In the genomic region with DNA sequence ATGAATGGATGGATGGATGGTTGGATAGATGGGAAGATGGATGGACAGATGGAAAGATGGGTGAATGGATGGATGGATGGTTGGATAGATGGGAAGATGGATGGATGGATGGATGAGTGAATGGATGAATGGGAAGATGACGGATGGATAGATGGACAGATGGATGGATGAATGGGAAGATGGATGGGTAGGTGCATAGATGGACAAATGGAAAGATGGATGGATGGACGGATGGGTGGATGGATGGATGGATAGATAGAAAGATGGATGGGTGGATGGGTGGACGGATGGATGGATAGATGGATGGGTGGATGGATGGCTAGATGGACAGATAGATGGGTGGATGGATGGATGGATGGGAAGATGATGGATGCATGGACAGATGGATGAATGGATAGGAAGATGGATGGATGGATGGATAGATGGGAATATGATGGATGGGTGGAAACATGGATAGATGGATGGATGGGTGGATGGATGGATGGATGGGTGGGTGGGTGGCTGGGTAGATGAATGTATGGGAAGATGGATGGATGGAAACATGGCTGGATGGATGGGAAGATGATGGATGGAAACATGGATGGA, we compare ENCODE assay signal across 15 cellular contexts.
"Had no signal": no experiment of that assay in that cellular context is flagged by ENCODE, and none has a peak within 500 bp of the region (broad histone marks: within the 10 kb centered on the region; RNA-seq: fewer than 3 reads in every experiment).

No MANE protein-coding gene starts in this region.

- H3K9me3 ChIP-seq: adrenal gland, left ventricle myocardium inferior, stomach had no signal

- H3K4me3 Mint-ChIP-seq: activated naive CD4-positive, alpha-beta T cell treated with anti-CD3 and anti-CD28 coated beads, Interleukin-2, amount 10 ng/mL, durations not matched to agents 7 days and 5 days; effector memory CD8-positive, alpha-beta T cell; immature natural killer cell had no signal

- H3K9me3 Mint-ChIP-seq: activated naive CD4-positive, alpha-beta T cell treated with anti-CD3 and anti-CD28 coated beads, Interleukin-2, amount 10 ng/mL, durations not matched to agents 7 days and 5 days; immature natural killer cell had no signal

- ATAC-seq: effector memory CD8-positive, alpha-beta T cell had no signal

- H3K36me3 ChIP-seq: adrenal gland, left ventricle myocardium inferior, stomach had no signal

- H3K27me3 Mint-ChIP-seq: activated naive CD4-positive, alpha-beta T cell treated with anti-CD3 and anti-CD28 coated beads, Interleukin-2, amount 10 ng/mL, durations not matched to agents 7 days and 5 days had no signal

- H3K27ac ChIP-seq: adrenal gland, left ventricle myocardium inferior, stomach had no signal

- H3K4me1 ChIP-seq: adrenal gland, stomach had no signal

- H3K27me3 ChIP-seq: adrenal gland had no signal

- H3K36me3 Mint-ChIP-seq: activated naive CD4-positive, alpha-beta T cell treated with anti-CD3 and anti-CD28 coated beads, Interleukin-2, amount 10 ng/mL, durations not matched to agents 7 days and 5 days; immature natural killer cell had no signal

- H3K27ac Mint-ChIP-seq: activated naive CD4-positive, alpha-beta T cell treated with anti-CD3 and anti-CD28 coated beads, Interleukin-2, amount 10 ng/mL, durations not matched to agents 7 days and 5 days; effector memory CD8-positive, alpha-beta T cell; progenitor cell of endocrine pancreas had no signal

- DNase-seq: activated CD4-positive, alpha-beta T cell treated with anti-CD3 and anti-CD28 coated beads, Interleukin-2, amount 50 U/mL, for 1 hour; cerebellar nuclear complex; effector memory CD8-positive, alpha-beta T cell; immature natural killer cell; kidney glomerular epithelial cell; left ventricle myocardium inferior; mammary epithelial cell; occipital lobe; stimulated activated CD4-positive, alpha-beta T cell treated with anti-CD3 and anti-CD28 coated beads, Interleukin-2, amount 100 ng/mL, for 24 hours; stomach; SW 1271; T-helper 9 cell had no signal

- H3K4me3 ChIP-seq: adrenal gland, left ventricle myocardium inferior, stomach had no signal
